In the genomic region with DNA sequence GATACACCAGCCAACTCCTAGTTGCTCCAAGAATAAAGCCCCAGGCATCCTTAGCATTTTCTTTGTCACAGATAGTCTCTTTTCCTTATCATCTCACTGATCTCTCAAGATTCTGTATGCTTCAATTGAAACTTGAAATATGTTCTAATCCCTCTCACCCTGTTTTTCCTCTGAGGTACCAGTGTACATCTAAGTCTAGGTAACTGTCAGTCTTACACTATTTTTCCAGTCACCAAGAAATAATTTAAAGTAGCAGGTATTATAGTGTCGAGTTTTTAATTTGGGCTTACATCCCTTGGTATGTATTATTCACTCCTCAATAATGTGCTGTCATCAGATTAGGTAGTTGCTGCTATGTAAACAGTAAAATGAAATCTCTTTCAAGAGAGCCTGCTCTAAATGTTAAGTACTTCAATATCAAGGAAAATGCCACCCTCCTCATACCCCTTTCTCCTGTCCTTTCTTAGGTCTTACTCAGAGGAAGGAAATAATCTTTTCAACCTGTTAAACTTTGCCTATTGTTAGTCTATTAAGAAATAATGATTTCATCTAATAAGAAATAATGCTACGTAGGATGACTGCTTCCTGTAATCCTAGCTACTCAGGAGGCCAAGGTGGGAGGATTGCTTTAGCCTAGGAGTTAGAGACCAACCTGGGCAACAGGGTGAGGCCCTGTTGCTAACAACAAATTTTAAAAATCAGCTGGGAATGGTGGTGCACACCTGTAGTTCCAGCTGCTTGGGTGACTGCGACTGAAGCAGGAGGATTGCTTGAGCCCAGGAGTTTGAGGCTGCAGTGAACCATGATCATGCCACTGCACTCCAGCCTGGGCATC, we compare ENCODE assay signal across 2 cellular contexts.
TF ChIP-seq lines count a peak whose summit lies in the region.

No MANE protein-coding gene starts in this region.

TF ChIP-seq in A549, 52 proteins besides CTCF, POLR2A, EP300 and RAD21:
- TF ChIP-seq, protein P1, sequence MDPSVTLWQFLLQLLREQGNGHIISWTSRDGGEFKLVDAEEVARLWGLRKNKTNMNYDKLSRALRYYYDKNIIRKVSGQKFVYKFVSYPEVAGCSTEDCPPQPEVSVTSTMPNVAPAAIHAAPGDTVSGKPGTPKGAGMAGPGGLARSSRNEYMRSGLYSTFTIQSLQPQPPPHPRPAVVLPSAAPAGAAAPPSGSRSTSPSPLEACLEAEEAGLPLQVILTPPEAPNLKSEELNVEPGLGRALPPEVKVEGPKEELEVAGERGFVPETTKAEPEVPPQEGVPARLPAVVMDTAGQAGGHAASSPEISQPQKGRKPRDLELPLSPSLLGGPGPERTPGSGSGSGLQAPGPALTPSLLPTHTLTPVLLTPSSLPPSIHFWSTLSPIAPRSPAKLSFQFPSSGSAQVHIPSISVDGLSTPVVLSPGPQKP (IDR thresholded peaks at IDR 0.05; ENCODE audit: low read depth, low read length) = no peak
- TF ChIP-seq RCOR1 (IDR thresholded peaks at IDR 0.05; ENCODE audit: low read depth, low read length) (no peak), KDM1A (IDR thresholded peaks at IDR 0.05; ENCODE audit: low read depth) (no peak), JUNB (IDR thresholded peaks at IDR 0.05) (peak; percentile 31; the same call in 1 of the 2 replicates), MAFK (IDR thresholded peaks at IDR 0.05; ENCODE audit: partially characterized antibody) (peak; percentile 23), TFCP2L1 (CRISPR knock-in tag; IDR thresholded peaks at IDR 0.05) (no peak), FOSL2 (IDR thresholded peaks at IDR 0.05) (no peak), FOSL2 (CRISPR knock-in tag; IDR thresholded peaks at IDR 0.05) (peak; percentile 40), CEBPB (IDR thresholded peaks at IDR 0.05) (no peak), EHF (CRISPR knock-in tag; IDR thresholded peaks at IDR 0.05) (no peak), GATA3 (IDR thresholded peaks at IDR 0.05; ENCODE audit: borderline replicate concordance) (peak; percentile 35; the same call in 1 of the 2 replicates), NPAS2 (CRISPR knock-in tag; IDR thresholded peaks at IDR 0.05; ENCODE audit: borderline replicate concordance) (no peak)
- TF ChIP-seq, protein P2, sequence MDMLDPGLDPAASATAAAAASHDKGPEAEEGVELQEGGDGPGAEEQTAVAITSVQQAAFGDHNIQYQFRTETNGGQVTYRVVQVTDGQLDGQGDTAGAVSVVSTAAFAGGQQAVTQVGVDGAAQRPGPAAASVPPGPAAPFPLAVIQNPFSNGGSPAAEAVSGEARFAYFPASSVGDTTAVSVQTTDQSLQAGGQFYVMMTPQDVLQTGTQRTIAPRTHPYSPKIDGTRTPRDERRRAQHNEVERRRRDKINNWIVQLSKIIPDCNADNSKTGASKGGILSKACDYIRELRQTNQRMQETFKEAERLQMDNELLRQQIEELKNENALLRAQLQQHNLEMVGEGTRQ (IDR thresholded peaks at IDR 0.05) = no peak

TF ChIP-seq in K562, 482 proteins besides CTCF, POLR2A, EP300 and RAD21 (continues in another document):
- TF ChIP-seq RFX1 (IDR thresholded peaks at IDR 0.05) (peak; percentile 36), ZNF764 (CRISPR knock-in tag; IDR thresholded peaks at IDR 0.05; ENCODE audit: low read depth) (no peak), STAT5B (CRISPR knock-in tag; IDR thresholded peaks at IDR 0.05) (no peak), XRCC4 (IDR thresholded peaks at IDR 0.05; ENCODE audit: extremely low read depth, insufficient read depth, insufficient read length) (no peak), CBX2 (IDR thresholded peaks at IDR 0.05; ENCODE audit: insufficient read depth, low read length, poor library complexity, severe bottlenecking) (no peak), PRPF4 (IDR thresholded peaks at IDR 0.05; ENCODE audit: insufficient read depth, low read depth, low read length, poor library complexity, severe bottlenecking) (no peak), ZNF561 (CRISPR knock-in tag; conservative IDR thresholded peaks at IDR 0.05) (no peak), KLF6 (CRISPR knock-in tag; IDR thresholded peaks at IDR 0.05; ENCODE audit: borderline replicate concordance) (no peak), MCM5 (IDR thresholded peaks at IDR 0.05; ENCODE audit: low read depth) (no peak), ARNT (IDR thresholded peaks at IDR 0.05) (no peak), HEY1 (CRISPR knock-in tag; IDR thresholded peaks at IDR 0.05; ENCODE audit: borderline replicate concordance) (no peak), POLR3G (IDR thresholded peaks at IDR 0.05; ENCODE audit: extremely low read depth, insufficient read length, insufficient replicate concordance) (no peak), MEIS2 (IDR thresholded peaks at IDR 0.05; ENCODE audit: partially characterized antibody) (peak; percentile 29), CREB1 (IDR thresholded peaks at IDR 0.05) (no peak), CREB1 (CRISPR knock-in tag; IDR thresholded peaks at IDR 0.05) (no peak), MYNN (IDR thresholded peaks at IDR 0.05) (no peak), MYNN (CRISPR knock-in tag; IDR thresholded peaks at IDR 0.05) (no peak), ZC3H4 (CRISPR knock-in tag; IDR thresholded peaks at IDR 0.05; ENCODE audit: borderline replicate concordance) (no peak), ZNF121 (CRISPR knock-in tag; conservative IDR thresholded peaks at IDR 0.05) (no peak), SMARCA4 (IDR thresholded peaks at IDR 0.05) (0 out of 2 replicates have a peak, but pooled peaks have one; percentile 26), MXI1 (IDR thresholded peaks at IDR 0.05; ENCODE audit: low read depth, low read length) (no peak), HDAC6 (IDR thresholded peaks at IDR 0.05; ENCODE audit: low read depth, low read length) (no peak), RBM22 (IDR thresholded peaks at IDR 0.05; ENCODE audit: low read depth, low read length, poor library complexity, severe bottlenecking) (no peak)
- TF ChIP-seq, protein P3, sequence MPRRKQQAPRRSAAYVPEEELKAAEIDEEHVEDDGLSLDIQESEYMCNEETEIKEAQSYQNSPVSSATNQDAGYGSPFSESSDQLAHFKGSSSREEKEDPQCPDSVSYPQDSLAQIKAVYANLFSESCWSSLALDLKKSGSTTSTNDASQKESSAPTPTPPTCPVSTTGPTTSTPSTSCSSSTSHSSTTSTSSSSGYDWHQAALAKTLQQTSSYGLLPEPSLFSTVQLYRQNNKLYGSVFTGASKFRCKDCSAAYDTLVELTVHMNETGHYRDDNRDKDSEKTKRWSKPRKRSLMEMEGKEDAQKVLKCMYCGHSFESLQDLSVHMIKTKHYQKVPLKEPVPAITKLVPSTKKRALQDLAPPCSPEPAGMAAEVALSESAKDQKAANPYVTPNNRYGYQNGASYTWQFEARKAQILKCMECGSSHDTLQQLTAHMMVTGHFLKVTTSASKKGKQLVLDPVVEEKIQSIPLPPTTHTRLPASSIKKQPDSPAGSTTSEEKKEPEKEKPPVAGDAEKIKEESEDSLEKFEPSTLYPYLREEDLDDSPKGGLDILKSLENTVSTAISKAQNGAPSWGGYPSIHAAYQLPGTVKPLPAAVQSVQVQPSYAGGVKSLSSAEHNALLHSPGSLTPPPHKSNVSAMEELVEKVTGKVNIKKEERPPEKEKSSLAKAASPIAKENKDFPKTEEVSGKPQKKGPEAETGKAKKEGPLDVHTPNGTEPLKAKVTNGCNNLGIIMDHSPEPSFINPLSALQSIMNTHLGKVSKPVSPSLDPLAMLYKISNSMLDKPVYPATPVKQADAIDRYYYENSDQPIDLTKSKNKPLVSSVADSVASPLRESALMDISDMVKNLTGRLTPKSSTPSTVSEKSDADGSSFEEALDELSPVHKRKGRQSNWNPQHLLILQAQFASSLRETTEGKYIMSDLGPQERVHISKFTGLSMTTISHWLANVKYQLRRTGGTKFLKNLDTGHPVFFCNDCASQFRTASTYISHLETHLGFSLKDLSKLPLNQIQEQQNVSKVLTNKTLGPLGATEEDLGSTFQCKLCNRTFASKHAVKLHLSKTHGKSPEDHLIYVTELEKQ (CRISPR knock-in tag; IDR thresholded peaks at IDR 0.05) = no peak
- TF ChIP-seq, protein P4, sequence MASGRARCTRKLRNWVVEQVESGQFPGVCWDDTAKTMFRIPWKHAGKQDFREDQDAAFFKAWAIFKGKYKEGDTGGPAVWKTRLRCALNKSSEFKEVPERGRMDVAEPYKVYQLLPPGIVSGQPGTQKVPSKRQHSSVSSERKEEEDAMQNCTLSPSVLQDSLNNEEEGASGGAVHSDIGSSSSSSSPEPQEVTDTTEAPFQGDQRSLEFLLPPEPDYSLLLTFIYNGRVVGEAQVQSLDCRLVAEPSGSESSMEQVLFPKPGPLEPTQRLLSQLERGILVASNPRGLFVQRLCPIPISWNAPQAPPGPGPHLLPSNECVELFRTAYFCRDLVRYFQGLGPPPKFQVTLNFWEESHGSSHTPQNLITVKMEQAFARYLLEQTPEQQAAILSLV (tag; IDR thresholded peaks at IDR 0.05) = no peak
- TF ChIP-seq, protein P5, sequence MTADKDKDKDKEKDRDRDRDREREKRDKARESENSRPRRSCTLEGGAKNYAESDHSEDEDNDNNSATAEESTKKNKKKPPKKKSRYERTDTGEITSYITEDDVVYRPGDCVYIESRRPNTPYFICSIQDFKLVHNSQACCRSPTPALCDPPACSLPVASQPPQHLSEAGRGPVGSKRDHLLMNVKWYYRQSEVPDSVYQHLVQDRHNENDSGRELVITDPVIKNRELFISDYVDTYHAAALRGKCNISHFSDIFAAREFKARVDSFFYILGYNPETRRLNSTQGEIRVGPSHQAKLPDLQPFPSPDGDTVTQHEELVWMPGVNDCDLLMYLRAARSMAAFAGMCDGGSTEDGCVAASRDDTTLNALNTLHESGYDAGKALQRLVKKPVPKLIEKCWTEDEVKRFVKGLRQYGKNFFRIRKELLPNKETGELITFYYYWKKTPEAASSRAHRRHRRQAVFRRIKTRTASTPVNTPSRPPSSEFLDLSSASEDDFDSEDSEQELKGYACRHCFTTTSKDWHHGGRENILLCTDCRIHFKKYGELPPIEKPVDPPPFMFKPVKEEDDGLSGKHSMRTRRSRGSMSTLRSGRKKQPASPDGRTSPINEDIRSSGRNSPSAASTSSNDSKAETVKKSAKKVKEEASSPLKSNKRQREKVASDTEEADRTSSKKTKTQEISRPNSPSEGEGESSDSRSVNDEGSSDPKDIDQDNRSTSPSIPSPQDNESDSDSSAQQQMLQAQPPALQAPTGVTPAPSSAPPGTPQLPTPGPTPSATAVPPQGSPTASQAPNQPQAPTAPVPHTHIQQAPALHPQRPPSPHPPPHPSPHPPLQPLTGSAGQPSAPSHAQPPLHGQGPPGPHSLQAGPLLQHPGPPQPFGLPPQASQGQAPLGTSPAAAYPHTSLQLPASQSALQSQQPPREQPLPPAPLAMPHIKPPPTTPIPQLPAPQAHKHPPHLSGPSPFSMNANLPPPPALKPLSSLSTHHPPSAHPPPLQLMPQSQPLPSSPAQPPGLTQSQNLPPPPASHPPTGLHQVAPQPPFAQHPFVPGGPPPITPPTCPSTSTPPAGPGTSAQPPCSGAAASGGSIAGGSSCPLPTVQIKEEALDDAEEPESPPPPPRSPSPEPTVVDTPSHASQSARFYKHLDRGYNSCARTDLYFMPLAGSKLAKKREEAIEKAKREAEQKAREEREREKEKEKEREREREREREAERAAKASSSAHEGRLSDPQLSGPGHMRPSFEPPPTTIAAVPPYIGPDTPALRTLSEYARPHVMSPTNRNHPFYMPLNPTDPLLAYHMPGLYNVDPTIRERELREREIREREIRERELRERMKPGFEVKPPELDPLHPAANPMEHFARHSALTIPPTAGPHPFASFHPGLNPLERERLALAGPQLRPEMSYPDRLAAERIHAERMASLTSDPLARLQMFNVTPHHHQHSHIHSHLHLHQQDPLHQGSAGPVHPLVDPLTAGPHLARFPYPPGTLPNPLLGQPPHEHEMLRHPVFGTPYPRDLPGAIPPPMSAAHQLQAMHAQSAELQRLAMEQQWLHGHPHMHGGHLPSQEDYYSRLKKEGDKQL (CRISPR knock-in tag; IDR thresholded peaks at IDR 0.05; ENCODE audit: borderline replicate concordance) = no peak
- TF ChIP-seq, protein P6, sequence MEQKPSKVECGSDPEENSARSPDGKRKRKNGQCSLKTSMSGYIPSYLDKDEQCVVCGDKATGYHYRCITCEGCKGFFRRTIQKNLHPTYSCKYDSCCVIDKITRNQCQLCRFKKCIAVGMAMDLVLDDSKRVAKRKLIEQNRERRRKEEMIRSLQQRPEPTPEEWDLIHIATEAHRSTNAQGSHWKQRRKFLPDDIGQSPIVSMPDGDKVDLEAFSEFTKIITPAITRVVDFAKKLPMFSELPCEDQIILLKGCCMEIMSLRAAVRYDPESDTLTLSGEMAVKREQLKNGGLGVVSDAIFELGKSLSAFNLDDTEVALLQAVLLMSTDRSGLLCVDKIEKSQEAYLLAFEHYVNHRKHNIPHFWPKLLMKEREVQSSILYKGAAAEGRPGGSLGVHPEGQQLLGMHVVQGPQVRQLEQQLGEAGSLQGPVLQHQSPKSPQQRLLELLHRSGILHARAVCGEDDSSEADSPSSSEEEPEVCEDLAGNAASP (IDR thresholded peaks at IDR 0.05) = no peak
- TF ChIP-seq, protein P7, sequence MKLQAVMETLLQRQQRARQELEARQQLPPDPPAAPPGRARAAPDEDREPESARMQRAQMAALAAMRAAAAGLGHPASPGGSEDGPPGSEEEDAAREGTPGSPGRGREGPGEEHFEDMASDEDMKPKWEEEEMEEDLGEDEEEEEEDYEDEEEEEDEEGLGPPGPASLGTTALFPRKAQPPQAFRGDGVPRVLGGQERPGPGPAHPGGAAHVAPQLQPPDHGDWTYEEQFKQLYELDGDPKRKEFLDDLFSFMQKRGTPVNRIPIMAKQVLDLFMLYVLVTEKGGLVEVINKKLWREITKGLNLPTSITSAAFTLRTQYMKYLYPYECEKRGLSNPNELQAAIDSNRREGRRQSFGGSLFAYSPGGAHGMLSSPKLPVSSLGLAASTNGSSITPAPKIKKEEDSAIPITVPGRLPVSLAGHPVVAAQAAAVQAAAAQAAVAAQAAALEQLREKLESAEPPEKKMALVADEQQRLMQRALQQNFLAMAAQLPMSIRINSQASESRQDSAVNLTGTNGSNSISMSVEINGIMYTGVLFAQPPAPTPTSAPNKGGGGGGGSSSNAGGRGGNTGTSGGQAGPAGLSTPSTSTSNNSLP (IDR thresholded peaks at IDR 0.05; ENCODE audit: borderline replicate concordance, low read depth, low read length) = no peak
- TF ChIP-seq, protein P8, sequence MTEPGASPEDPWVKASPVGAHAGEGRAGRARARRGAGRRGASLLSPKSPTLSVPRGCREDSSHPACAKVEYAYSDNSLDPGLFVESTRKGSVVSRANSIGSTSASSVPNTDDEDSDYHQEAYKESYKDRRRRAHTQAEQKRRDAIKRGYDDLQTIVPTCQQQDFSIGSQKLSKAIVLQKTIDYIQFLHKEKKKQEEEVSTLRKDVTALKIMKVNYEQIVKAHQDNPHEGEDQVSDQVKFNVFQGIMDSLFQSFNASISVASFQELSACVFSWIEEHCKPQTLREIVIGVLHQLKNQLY (CRISPR knock-in tag; conservative IDR thresholded peaks at IDR 0.05) = no peak
